In the genomic region with DNA sequence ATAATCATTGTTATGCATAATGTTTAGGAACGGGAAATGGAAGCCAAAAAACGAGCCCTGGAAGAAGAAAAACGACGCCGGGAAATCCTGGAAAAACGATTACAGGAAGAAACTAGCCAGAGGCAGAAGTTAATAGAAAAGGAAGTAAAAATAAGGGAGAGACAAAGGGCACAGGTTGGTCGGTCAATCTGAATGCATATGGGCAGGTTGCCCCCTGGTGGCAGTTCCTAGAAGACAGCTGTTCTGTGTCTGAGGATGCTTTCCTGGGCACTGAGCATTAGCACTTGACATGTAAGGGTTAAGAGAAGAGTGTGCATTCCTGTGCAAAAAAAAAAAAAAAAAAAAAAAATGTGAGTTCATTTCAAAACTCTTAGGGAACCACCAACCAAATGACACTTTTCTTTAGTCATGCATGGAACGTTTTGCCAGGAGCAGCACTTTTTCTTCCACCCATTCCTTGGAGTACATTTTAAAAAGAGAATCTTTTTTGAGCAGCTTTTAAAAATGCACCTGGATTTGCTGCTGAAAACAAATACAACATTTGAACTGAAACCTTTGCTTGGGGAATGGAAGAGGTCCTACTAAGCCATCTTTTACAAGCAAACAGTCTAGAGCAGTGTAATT, we compare ENCODE assay signal across 8 cellular contexts. TPM values are rescaled to one million over a fixed set of nuclear protein-coding genes. Genes with fewer than 3 reads are reported as not detected.
DNase-seq lines count a peak whose midpoint lies in the region; ATAC-seq and FAIRE-seq lines count a peak whose summit lies in the region.

No MANE protein-coding gene starts in this region.

- FAIRE-seq in endometrium (lab: Jason Lieb, UNC) = peak; percentile 35

- in situ Hi-C loops in Caki2 (cut with HindIII; ENCODE audit: low pct_unique_long_range_greater_than_20kb, low sequenced_read_pairs) = no loop called here

- peak; percentile 95 for ATAC-seq in GM21390 (IDR thresholded peaks at IDR 0.05; ENCODE audit: unreplicated experiment)

- DNase-seq in Caki2 (ENCODE audit: low read depth) (peak; percentile 74), HS-5 (ENCODE audit: low read depth) (peak; percentile 56), NOMO-1 (lab: John Stamatoyannopoulos, UW; ENCODE audit: unreplicated experiment in 2 of 2) (peak; percentile 54 to 59), mucosa of gallbladder (ENCODE audit: low spot score) (peak; percentile 90)
- peak; percentile 63 to 64 for DNase-seq in activated CD8-positive, alpha-beta memory T cell treated with anti-CD3 and anti-CD28 coated beads for 4 hours (ENCODE audit: low read depth in 2 of 2)
- peak; percentile 62 to 70 for DNase-seq in stimulated activated CD8-positive, alpha-beta memory T cell treated with anti-CD3 and anti-CD28 coated beads, Interleukin-4, amount 100 ng/mL, for 4 hours (ENCODE audit: low read depth in 2 of 2, low spot score in 1 of 2)

RNA-seq across cellular contexts. Expression of gene ABHD10, which starts 11.1 kb away (rescaled TPM):
- 21.3 and 59.1 TPM in 2 replicates for total RNA-seq in Caki2 (2014; rRNA removed; shearing (Covaris generic); ENCODE audit: low replicate concordance)
- 34.2 TPM for total RNA-seq in mucosa of gallbladder

RNA-seq across cellular contexts. Expression of gene TAGLN3, which starts 31.0 kb away (rescaled TPM):
- 1.2 and 1.9 TPM in 2 replicates for total RNA-seq in Caki2 (2014; rRNA removed; shearing (Covaris generic); ENCODE audit: low replicate concordance)
- not detected for total RNA-seq in mucosa of gallbladder

Comparison
In these comparisons a context has a peak if more than half of its experiments do, and no peak if none do; other contexts are left out.
1. Peak in every context shown above with its lines: DNase-seq and ATAC-seq.